In genomic region chr19:18789883-18790565, GRCh38 we compare ENCODE assay signal across 8 cellular contexts. TPM values are rescaled to one million over a fixed set of nuclear protein-coding genes. Genes with fewer than 3 reads are reported as not detected.
DNase-seq lines count a peak whose midpoint lies in the region; ATAC-seq lines count a peak whose summit lies in the region.

No MANE protein-coding gene starts in this region.

- H3K27ac Mint-ChIP-seq in activated T-helper 2 cell treated with anti-CD3 and anti-CD28 coated beads, Interferon-gamma antibody, Interleukin-2, Interleukin-4, amounts not matched to agents 10 μg/mL and 5 μg/mL and 100 μg/mL, durations not matched to agents 14 hours and 24 hours and 36 hours: peak overlapping the region; percentile 36

- H3K4me1 ChIP-seq in HUES48 (ENCODE audit: control insufficient read depth, insufficient read depth, low read length) (no peaks in the 10 kb centered on the region; the same call in 1 of the 2 replicates), subcutaneous abdominal adipose tissue (ENCODE audit: control insufficient read depth in 5 of 5, insufficient read depth in 5 of 5, low read length in 5 of 5) (peaks cover 0 to 52% (median 37%) of the 10 kb centered on the region in 5 donors)

- H3K9me3 ChIP-seq in HUES48 (ENCODE audit: control insufficient read depth, insufficient read depth, low read length): no peaks in the 10 kb centered on the region
- H3K9me3 ChIP-seq in subcutaneous abdominal adipose tissue (ENCODE audit: control insufficient read depth in 5 of 5, low read length in 5 of 5): no peaks in the 10 kb centered on the region

- peak overlapping the region; percentile 49 for H3K4me3 Mint-ChIP-seq in activated T-helper 2 cell treated with anti-CD3 and anti-CD28 coated beads, Interferon-gamma antibody, Interleukin-2, Interleukin-4, amounts not matched to agents 10 μg/mL and 5 μg/mL and 100 μg/mL, durations not matched to agents 14 hours and 24 hours and 36 hours (ENCODE audit: low read depth)

- intact Hi-C loops in activated T-helper 2 cell treated with anti-CD3 and anti-CD28 coated beads, Interferon-gamma antibody, Interleukin-2, Interleukin-4, amounts not matched to agents 10 μg/mL and 5 μg/mL and 100 μg/mL, durations not matched to agents 14 hours and 24 hours and 36 hours (cut with micrococcal nuclease): loop anchor here (5.0 kb wide), 2 partner anchors 57 to 353 kb away; partner anchors contain the start of gene ISYNA1

- no peaks in the 10 kb centered on the region for H3K36me3 Mint-ChIP-seq in activated T-helper 2 cell treated with anti-CD3 and anti-CD28 coated beads, Interferon-gamma antibody, Interleukin-2, Interleukin-4, amounts not matched to agents 10 μg/mL and 5 μg/mL and 100 μg/mL, durations not matched to agents 14 hours and 24 hours and 36 hours (ENCODE audit: low read depth)

- peaks cover 17% of the 10 kb centered on the region for H3K4me1 Mint-ChIP-seq in activated T-helper 2 cell treated with anti-CD3 and anti-CD28 coated beads, Interferon-gamma antibody, Interleukin-2, Interleukin-4, amounts not matched to agents 10 μg/mL and 5 μg/mL and 100 μg/mL, durations not matched to agents 14 hours and 24 hours and 36 hours (ENCODE audit: low read depth)

- H3K27me3 Mint-ChIP-seq in activated T-helper 2 cell treated with anti-CD3 and anti-CD28 coated beads, Interferon-gamma antibody, Interleukin-2, Interleukin-4, amounts not matched to agents 10 μg/mL and 5 μg/mL and 100 μg/mL, durations not matched to agents 14 hours and 24 hours and 36 hours (ENCODE audit: low read depth): peaks cover 69% of the 10 kb centered on the region

- DNase-seq in 8988T (peak; percentile 33), iris pigment epithelial cell (ENCODE audit: low read depth) (peak; percentile 22), HT-29 (ENCODE audit: low spot score) (no peak), NK-92 (lab: John Stamatoyannopoulos, UW; ENCODE audit: unreplicated experiment) (no peak)
- DNase-seq in activated T-helper 2 cell treated with anti-CD3 and anti-CD28 coated beads, Interferon-gamma antibody, Interleukin-2, Interleukin-4, amounts not matched to agents 10 μg/mL and 5 μg/mL and 100 μg/mL, durations not matched to agents 14 hours and 24 hours and 36 hours (ENCODE audit: low spot score): no peak

- peaks cover 97% of the 10 kb centered on the region for H3K27me3 ChIP-seq in HUES48 (ENCODE audit: control insufficient read depth, insufficient read depth, low read length)
- peaks cover 40 to 75% (median 66%) of the 10 kb centered on the region in 5 donors for H3K27me3 ChIP-seq in subcutaneous abdominal adipose tissue (ENCODE audit: control insufficient read depth in 5 of 5, insufficient read depth in 4 of 5, low read length in 5 of 5)

- no peaks in the 10 kb centered on the region for H3K9me3 Mint-ChIP-seq in activated T-helper 2 cell treated with anti-CD3 and anti-CD28 coated beads, Interferon-gamma antibody, Interleukin-2, Interleukin-4, amounts not matched to agents 10 μg/mL and 5 μg/mL and 100 μg/mL, durations not matched to agents 14 hours and 24 hours and 36 hours

- no peak overlapping the region for H3K27ac ChIP-seq in HUES48 (ENCODE audit: low read depth, low read length)
- no peak overlapping the region for H3K27ac ChIP-seq in subcutaneous abdominal adipose tissue (ENCODE audit: low read depth, low read length)

- H3K4me3 ChIP-seq in HUES48 (ENCODE audit: low read depth, low read length) (peak overlapping the region; percentile 50), subcutaneous abdominal adipose tissue (ENCODE audit: low read depth in 1 of 5, low read length in 5 of 5) (peak overlapping the region in 4 of 5 donors; percentile 32 to 48 (median 42))

- H3K36me3 ChIP-seq in HUES48 (ENCODE audit: control insufficient read depth, insufficient read depth, low read length) (no peaks in the 10 kb centered on the region), subcutaneous abdominal adipose tissue (ENCODE audit: control insufficient read depth in 5 of 5, insufficient read depth in 5 of 5, low read length in 5 of 5) (no peaks in the 10 kb centered on the region)

- ATAC-seq in HG02642 (IDR thresholded peaks at IDR 0.05; ENCODE audit: poor library complexity, unreplicated experiment): no peak

- H3K9ac ChIP-seq in HUES48 (ENCODE audit: low read depth, low read length) (no peak overlapping the region), subcutaneous abdominal adipose tissue (ENCODE audit: low read length in 5 of 5) (no peak overlapping the region)

RNA-seq across cellular contexts. Expression of gene COMP, which starts 1.1 kb away (rescaled TPM):
- total RNA-seq in activated T-helper 2 cell treated with anti-CD3 and anti-CD28 coated beads, Interferon-gamma antibody, Interleukin-2, Interleukin-4, amounts not matched to agents 10 μg/mL and 5 μg/mL and 100 μg/mL, durations not matched to agents 14 hours and 24 hours and 36 hours: not detected in 2 replicates
- not detected in 2 replicates for total RNA-seq in HT-29 (2014; rRNA removed; shearing (Covaris generic))

RNA-seq across cellular contexts. Expression of gene UPF1, which starts 41.7 kb away (rescaled TPM):
- 99.5 and 110 TPM in 2 replicates for total RNA-seq in activated T-helper 2 cell treated with anti-CD3 and anti-CD28 coated beads, Interferon-gamma antibody, Interleukin-2, Interleukin-4, amounts not matched to agents 10 μg/mL and 5 μg/mL and 100 μg/mL, durations not matched to agents 14 hours and 24 hours and 36 hours
- total RNA-seq in HT-29 (2014; rRNA removed; shearing (Covaris generic)): 73.7 and 79.5 TPM in 2 replicates

Comparison
In these comparisons a context has a peak if more than half of its experiments do, and no peak if none do; other contexts are left out.
1. DNase-seq: peak in 8988T (single experiment) and iris pigment epithelial cell (single experiment); none in activated T-helper 2 cell treated with anti-CD3 and anti-CD28 coated beads, Interferon-gamma antibody, Interleukin-2, Interleukin-4, amounts not matched to agents 10 μg/mL and 5 μg/mL and 100 μg/mL, durations not matched to agents 14 hours and 24 hours and 36 hours (single experiment), HT-29 (single experiment) and NK-92 (single experiment).